In the genomic region with DNA sequence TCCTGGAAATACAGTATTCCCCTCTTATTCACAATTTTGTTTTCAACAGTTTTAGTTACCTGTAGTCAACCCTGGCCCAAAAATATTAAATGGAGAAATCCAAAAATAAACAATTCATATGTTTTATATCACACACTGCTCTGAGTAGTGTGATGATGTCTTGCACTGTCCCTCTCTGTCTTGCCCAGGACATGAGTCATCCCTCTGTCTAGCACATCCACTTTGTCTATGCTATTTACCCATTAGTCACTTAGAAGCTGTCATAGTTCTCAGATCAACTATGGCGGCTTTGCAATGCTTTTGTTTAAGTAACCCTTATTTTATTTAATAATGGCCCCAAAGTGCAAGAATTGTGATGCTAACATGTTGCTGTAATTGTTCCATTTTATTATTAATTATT, we compare ENCODE assay signal across 14 cellular contexts.
DNase-seq lines count a peak whose midpoint lies in the region; ATAC-seq, FAIRE-seq and TF ChIP-seq lines count a peak whose summit lies in the region.
"Had no signal": no experiment of that assay in that cellular context is flagged by ENCODE, and none has a peak within 500 bp of the region (broad histone marks: within the 10 kb centered on the region; RNA-seq: fewer than 3 reads in every experiment).

No MANE protein-coding gene starts in this region.

- no peak for ATAC-seq in GM18909 (IDR thresholded peaks at IDR 0.05; ENCODE audit: poor library complexity, unreplicated experiment)

- H3K4me3 ChIP-seq in epithelial cell of esophagus (ENCODE audit: low read length) = no peak overlapping the region
- H3K4me3 ChIP-seq: MG63 had no signal

- no peak for TF ChIP-seq CTCF in epithelial cell of esophagus (IDR thresholded peaks at IDR 0.05; ENCODE audit: insufficient read depth, low read depth, low read length, missing control alignments)

- peak; percentile 23 for FAIRE-seq in urothelium cell line (lab: Jason Lieb, UNC)
- FAIRE-seq: H1 had no signal

- DNase-seq in Daoy (ENCODE audit: low read depth) (peak; percentile 37), OCI-M1 (lab: John Stamatoyannopoulos, UW) (peak; percentile 2), epithelial cell of esophagus (ENCODE audit: low read depth) (peak; percentile 23), urothelium cell line (ENCODE audit: low spot score) (peak; percentile 21), NAMALWA (ENCODE audit: low spot score) (no peak), NOMO-1 treated with dmso at 0.1 percent for 144 hours (lab: John Stamatoyannopoulos, UW; ENCODE audit: unreplicated experiment) (no peak)
- DNase-seq: Calu3; CD4-positive, alpha-beta memory T cell; DMS79; MG63; NCI-H1092 treated with DMSO at 0.1 percent for 48 hours; NCI-H524 had no signal

Comparison
In these comparisons a context has a peak if more than half of its experiments do, and no peak if none do; other contexts are left out.
1. DNase-seq: peak in Daoy (single experiment), OCI-M1 (single experiment), epithelial cell of esophagus (single experiment) and urothelium cell line (single experiment); none in NAMALWA (single experiment) and NOMO-1 treated with dmso at 0.1 percent for 144 hours (single experiment).